In the genomic region with DNA sequence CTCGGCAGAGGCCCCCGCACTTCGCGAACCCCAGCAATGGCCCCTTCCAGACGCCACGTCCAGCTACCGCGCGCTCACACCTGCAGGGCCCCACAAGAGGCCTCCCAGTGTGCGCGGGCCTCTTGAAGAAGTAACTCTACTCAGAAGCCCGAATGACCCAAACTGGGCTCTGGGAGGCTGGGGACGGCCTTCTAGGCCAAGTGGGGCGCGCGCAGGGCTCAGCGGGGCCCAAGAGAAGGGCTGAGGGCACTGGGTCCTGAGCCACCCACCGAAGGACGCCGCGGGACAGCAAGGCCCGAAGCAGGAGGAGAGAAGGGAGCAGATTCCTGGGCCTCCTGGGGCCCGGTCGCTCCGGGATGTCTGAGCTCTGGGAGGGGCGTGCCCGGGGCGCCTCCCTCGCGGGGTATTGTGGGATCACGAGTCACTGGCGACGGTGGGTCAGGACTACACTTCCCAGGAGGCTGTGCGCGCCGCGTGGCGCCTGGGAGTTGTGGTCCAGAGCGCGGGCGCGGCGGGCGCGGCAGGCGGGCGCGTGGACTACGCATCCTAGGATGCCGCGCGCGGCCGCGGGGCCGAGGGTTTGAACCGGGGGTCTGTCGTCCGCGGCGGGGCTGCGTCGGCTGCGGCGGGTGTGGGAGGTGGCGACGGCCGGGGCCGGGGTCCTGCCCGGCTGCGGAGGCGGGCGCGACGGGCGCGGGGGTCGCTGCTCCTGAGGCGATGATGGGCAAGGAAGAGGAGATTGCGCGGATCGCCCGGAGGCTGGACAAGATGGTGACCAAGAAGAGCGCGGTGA, we compare ENCODE assay signal across 1 cellular context.
A peak's percentile ranks its signal among the peaks of the same experiment; 100 is the strongest.
TF ChIP-seq lines count a peak whose summit lies in the region.

A gene (plus strand): TSS at position 603 of the 793 bp plus-strand sequence. CDS start 115 bp downstream, at position 718.

TF ChIP-seq in K562, 482 proteins besides CTCF, POLR2A, EP300 and RAD21 (continued from another document and continues in another):
- TF ChIP-seq, protein P1, sequence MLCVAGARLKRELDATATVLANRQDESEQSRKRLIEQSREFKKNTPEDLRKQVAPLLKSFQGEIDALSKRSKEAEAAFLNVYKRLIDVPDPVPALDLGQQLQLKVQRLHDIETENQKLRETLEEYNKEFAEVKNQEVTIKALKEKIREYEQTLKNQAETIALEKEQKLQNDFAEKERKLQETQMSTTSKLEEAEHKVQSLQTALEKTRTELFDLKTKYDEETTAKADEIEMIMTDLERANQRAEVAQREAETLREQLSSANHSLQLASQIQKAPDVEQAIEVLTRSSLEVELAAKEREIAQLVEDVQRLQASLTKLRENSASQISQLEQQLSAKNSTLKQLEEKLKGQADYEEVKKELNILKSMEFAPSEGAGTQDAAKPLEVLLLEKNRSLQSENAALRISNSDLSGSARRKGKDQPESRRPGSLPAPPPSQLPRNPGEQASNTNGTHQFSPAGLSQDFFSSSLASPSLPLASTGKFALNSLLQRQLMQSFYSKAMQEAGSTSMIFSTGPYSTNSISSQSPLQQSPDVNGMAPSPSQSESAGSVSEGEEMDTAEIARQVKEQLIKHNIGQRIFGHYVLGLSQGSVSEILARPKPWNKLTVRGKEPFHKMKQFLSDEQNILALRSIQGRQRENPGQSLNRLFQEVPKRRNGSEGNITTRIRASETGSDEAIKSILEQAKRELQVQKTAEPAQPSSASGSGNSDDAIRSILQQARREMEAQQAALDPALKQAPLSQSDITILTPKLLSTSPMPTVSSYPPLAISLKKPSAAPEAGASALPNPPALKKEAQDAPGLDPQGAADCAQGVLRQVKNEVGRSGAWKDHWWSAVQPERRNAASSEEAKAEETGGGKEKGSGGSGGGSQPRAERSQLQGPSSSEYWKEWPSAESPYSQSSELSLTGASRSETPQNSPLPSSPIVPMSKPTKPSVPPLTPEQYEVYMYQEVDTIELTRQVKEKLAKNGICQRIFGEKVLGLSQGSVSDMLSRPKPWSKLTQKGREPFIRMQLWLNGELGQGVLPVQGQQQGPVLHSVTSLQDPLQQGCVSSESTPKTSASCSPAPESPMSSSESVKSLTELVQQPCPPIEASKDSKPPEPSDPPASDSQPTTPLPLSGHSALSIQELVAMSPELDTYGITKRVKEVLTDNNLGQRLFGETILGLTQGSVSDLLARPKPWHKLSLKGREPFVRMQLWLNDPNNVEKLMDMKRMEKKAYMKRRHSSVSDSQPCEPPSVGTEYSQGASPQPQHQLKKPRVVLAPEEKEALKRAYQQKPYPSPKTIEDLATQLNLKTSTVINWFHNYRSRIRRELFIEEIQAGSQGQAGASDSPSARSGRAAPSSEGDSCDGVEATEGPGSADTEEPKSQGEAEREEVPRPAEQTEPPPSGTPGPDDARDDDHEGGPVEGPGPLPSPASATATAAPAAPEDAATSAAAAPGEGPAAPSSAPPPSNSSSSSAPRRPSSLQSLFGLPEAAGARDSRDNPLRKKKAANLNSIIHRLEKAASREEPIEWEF (CRISPR knock-in tag; IDR thresholded peaks at IDR 0.05) = 0 out of 2 replicates have a peak, but pooled peaks have one; percentile 31
- no peak for TF ChIP-seq PYGO2 (tag; IDR thresholded peaks at IDR 0.05)
- TF ChIP-seq, protein P2, sequence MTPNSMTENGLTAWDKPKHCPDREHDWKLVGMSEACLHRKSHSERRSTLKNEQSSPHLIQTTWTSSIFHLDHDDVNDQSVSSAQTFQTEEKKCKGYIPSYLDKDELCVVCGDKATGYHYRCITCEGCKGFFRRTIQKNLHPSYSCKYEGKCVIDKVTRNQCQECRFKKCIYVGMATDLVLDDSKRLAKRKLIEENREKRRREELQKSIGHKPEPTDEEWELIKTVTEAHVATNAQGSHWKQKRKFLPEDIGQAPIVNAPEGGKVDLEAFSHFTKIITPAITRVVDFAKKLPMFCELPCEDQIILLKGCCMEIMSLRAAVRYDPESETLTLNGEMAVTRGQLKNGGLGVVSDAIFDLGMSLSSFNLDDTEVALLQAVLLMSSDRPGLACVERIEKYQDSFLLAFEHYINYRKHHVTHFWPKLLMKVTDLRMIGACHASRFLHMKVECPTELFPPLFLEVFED (CRISPR knock-in tag; conservative IDR thresholded peaks at IDR 0.05) = 0 out of 2 replicates have a peak, but pooled peaks have one; percentile 34
- no peak; the same call in 1 of the 2 replicates for TF ChIP-seq ZBTB7A (IDR thresholded peaks at IDR 0.05; ENCODE audit: borderline replicate concordance, control insufficient read depth, low read depth, low read length)
- TF ChIP-seq TAF1 (IDR thresholded peaks at IDR 0.05; ENCODE audit: control insufficient read depth, extremely low read depth, insufficient read depth, low read length, severe bottlenecking) = peak; percentile 69
- TF ChIP-seq BRD4 (IDR thresholded peaks at IDR 0.05) = no peak
- peak; percentile 45; the same call in 1 of the 2 replicates for TF ChIP-seq ZNF212 (CRISPR knock-in tag; IDR thresholded peaks at IDR 0.05)
- TF ChIP-seq ZSCAN32 (CRISPR knock-in tag; IDR thresholded peaks at IDR 0.05) = no peak
- 0 out of 2 replicates have a peak, but pooled peaks have one; percentile 26 for TF ChIP-seq TCFL5 (CRISPR knock-in tag; conservative IDR thresholded peaks at IDR 0.05)
- peak; percentile 88 for TF ChIP-seq CCNT2 (IDR thresholded peaks at IDR 0.05; ENCODE audit: borderline replicate concordance, extremely low read depth, insufficient read length, low read depth, low read length)
- TF ChIP-seq, protein P3, sequence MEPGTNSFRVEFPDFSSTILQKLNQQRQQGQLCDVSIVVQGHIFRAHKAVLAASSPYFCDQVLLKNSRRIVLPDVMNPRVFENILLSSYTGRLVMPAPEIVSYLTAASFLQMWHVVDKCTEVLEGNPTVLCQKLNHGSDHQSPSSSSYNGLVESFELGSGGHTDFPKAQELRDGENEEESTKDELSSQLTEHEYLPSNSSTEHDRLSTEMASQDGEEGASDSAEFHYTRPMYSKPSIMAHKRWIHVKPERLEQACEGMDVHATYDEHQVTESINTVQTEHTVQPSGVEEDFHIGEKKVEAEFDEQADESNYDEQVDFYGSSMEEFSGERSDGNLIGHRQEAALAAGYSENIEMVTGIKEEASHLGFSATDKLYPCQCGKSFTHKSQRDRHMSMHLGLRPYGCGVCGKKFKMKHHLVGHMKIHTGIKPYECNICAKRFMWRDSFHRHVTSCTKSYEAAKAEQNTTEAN (CRISPR knock-in tag; IDR thresholded peaks at IDR 0.05) = no peak
- TF ChIP-seq PRMT5 (CRISPR knock-in tag; IDR thresholded peaks at IDR 0.05) = no peak
- TF ChIP-seq CBX3 (IDR thresholded peaks at IDR 0.05; ENCODE audit: borderline replicate concordance in 1 of 2, low read length in 2 of 2) = no peak
- TF ChIP-seq ZNF3 (CRISPR knock-in tag; IDR thresholded peaks at IDR 0.05) = no peak
- no peak for TF ChIP-seq FOXA1 (IDR thresholded peaks at IDR 0.05; ENCODE audit: borderline replicate concordance)
- TF ChIP-seq, protein P4, sequence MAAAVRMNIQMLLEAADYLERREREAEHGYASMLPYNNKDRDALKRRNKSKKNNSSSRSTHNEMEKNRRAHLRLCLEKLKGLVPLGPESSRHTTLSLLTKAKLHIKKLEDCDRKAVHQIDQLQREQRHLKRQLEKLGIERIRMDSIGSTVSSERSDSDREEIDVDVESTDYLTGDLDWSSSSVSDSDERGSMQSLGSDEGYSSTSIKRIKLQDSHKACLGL (CRISPR knock-in tag; IDR thresholded peaks at IDR 0.05; ENCODE audit: borderline replicate concordance, poor library complexity, severe bottlenecking) = no peak
- no peak for TF ChIP-seq THRAP3 (IDR thresholded peaks at IDR 0.05; ENCODE audit: borderline replicate concordance)
- TF ChIP-seq, protein P5, sequence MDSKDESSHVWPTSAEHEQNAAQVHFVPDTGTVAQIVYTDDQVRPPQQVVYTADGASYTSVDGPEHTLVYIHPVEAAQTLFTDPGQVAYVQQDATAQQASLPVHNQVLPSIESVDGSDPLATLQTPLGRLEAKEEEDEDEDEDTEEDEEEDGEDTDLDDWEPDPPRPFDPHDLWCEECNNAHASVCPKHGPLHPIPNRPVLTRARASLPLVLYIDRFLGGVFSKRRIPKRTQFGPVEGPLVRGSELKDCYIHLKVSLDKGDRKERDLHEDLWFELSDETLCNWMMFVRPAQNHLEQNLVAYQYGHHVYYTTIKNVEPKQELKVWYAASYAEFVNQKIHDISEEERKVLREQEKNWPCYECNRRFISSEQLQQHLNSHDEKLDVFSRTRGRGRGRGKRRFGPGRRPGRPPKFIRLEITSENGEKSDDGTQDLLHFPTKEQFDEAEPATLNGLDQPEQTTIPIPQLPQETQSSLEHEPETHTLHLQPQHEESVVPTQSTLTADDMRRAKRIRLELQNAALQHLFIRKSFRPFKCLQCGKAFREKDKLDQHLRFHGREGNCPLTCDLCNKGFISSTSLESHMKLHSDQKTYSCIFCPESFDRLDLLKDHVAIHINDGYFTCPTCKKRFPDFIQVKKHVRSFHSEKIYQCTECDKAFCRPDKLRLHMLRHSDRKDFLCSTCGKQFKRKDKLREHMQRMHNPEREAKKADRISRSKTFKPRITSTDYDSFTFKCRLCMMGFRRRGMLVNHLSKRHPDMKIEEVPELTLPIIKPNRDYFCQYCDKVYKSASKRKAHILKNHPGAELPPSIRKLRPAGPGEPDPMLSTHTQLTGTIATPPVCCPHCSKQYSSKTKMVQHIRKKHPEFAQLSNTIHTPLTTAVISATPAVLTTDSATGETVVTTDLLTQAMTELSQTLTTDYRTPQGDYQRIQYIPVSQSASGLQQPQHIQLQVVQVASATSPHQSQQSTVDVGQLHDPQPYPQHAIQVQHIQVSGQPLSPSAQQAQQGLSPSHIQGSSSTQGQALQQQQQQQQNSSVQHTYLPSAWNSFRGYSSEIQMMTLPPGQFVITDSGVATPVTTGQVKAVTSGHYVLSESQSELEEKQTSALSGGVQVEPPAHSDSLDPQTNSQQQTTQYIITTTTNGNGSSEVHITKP (IDR thresholded peaks at IDR 0.05; ENCODE audit: partially characterized antibody) = no peak
- no peak for TF ChIP-seq BCOR (IDR thresholded peaks at IDR 0.05)
- no peak for TF ChIP-seq RBM25 (IDR thresholded peaks at IDR 0.05; ENCODE audit: low read depth, low read length, severe bottlenecking)
- no peak for TF ChIP-seq BDP1 (IDR thresholded peaks at IDR 0.05; ENCODE audit: insufficient read depth, insufficient read length)
- no peak for TF ChIP-seq STAT5B (CRISPR knock-in tag; IDR thresholded peaks at IDR 0.05)
- TF ChIP-seq ZNF766 (CRISPR knock-in tag; conservative IDR thresholded peaks at IDR 0.05) = peak; percentile 98
- TF ChIP-seq XRCC4 (IDR thresholded peaks at IDR 0.05; ENCODE audit: extremely low read depth, insufficient read depth, insufficient read length) = no peak
- TF ChIP-seq ARNT (IDR thresholded peaks at IDR 0.05) = no peak
- TF ChIP-seq, protein P6, sequence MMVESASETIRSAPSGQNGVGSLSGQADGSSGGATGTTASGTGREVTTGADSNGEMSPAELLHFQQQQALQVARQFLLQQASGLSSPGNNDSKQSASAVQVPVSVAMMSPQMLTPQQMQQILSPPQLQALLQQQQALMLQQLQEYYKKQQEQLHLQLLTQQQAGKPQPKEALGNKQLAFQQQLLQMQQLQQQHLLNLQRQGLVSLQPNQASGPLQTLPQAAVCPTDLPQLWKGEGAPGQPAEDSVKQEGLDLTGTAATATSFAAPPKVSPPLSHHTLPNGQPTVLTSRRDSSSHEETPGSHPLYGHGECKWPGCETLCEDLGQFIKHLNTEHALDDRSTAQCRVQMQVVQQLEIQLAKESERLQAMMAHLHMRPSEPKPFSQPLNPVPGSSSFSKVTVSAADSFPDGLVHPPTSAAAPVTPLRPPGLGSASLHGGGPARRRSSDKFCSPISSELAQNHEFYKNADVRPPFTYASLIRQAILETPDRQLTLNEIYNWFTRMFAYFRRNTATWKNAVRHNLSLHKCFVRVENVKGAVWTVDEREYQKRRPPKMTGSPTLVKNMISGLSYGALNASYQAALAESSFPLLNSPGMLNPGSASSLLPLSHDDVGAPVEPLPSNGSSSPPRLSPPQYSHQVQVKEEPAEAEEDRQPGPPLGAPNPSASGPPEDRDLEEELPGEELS (CRISPR knock-in tag; IDR thresholded peaks at IDR 0.05; ENCODE audit: borderline replicate concordance) = no peak
- TF ChIP-seq CBX2 (IDR thresholded peaks at IDR 0.05; ENCODE audit: insufficient read depth, low read length, poor library complexity, severe bottlenecking) = no peak
- no peak for TF ChIP-seq SMARCB1 (IDR thresholded peaks at IDR 0.05; ENCODE audit: insufficient read length, low read depth)
- TF ChIP-seq, protein P7, sequence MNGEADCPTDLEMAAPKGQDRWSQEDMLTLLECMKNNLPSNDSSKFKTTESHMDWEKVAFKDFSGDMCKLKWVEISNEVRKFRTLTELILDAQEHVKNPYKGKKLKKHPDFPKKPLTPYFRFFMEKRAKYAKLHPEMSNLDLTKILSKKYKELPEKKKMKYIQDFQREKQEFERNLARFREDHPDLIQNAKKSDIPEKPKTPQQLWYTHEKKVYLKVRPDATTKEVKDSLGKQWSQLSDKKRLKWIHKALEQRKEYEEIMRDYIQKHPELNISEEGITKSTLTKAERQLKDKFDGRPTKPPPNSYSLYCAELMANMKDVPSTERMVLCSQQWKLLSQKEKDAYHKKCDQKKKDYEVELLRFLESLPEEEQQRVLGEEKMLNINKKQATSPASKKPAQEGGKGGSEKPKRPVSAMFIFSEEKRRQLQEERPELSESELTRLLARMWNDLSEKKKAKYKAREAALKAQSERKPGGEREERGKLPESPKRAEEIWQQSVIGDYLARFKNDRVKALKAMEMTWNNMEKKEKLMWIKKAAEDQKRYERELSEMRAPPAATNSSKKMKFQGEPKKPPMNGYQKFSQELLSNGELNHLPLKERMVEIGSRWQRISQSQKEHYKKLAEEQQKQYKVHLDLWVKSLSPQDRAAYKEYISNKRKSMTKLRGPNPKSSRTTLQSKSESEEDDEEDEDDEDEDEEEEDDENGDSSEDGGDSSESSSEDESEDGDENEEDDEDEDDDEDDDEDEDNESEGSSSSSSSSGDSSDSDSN (IDR thresholded peaks at IDR 0.05; ENCODE audit: borderline replicate concordance in 1 of 2, low read depth in 2 of 2, low read length in 2 of 2) = no peak
- peak; percentile 87 for TF ChIP-seq RB1 (IDR thresholded peaks at IDR 0.05; ENCODE audit: low read depth)
- TF ChIP-seq XRCC5 (IDR thresholded peaks at IDR 0.05; ENCODE audit: low read depth, low read length) = peak; percentile 56; the same call in 1 of the 2 replicates
- TF ChIP-seq, protein P8, sequence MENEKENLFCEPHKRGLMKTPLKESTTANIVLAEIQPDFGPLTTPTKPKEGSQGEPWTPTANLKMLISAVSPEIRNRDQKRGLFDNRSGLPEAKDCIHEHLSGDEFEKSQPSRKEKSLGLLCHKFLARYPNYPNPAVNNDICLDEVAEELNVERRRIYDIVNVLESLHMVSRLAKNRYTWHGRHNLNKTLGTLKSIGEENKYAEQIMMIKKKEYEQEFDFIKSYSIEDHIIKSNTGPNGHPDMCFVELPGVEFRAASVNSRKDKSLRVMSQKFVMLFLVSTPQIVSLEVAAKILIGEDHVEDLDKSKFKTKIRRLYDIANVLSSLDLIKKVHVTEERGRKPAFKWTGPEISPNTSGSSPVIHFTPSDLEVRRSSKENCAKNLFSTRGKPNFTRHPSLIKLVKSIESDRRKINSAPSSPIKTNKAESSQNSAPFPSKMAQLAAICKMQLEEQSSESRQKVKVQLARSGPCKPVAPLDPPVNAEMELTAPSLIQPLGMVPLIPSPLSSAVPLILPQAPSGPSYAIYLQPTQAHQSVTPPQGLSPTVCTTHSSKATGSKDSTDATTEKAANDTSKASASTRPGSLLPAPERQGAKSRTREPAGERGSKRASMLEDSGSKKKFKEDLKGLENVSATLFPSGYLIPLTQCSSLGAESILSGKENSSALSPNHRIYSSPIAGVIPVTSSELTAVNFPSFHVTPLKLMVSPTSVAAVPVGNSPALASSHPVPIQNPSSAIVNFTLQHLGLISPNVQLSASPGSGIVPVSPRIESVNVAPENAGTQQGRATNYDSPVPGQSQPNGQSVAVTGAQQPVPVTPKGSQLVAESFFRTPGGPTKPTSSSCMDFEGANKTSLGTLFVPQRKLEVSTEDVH (IDR thresholded peaks at IDR 0.05; ENCODE audit: low read depth, partially characterized antibody) = no peak
- no peak for TF ChIP-seq BRD9 (IDR thresholded peaks at IDR 0.05; ENCODE audit: low read depth, partially characterized antibody)
- TF ChIP-seq TRIM28 (IDR thresholded peaks at IDR 0.05) = no peak
- TF ChIP-seq ZNF282 (CRISPR knock-in tag; IDR thresholded peaks at IDR 0.05) = no peak
- TF ChIP-seq NFE2L1 (tag; IDR thresholded peaks at IDR 0.05; ENCODE audit: borderline replicate concordance, low read depth) = no peak
- peak; percentile 69; the same call in 1 of the 2 replicates for TF ChIP-seq ZNF41 (CRISPR knock-in tag; conservative IDR thresholded peaks at IDR 0.05)
